8 cellular contexts compared by ENCODE assay signal in the genomic region with DNA sequence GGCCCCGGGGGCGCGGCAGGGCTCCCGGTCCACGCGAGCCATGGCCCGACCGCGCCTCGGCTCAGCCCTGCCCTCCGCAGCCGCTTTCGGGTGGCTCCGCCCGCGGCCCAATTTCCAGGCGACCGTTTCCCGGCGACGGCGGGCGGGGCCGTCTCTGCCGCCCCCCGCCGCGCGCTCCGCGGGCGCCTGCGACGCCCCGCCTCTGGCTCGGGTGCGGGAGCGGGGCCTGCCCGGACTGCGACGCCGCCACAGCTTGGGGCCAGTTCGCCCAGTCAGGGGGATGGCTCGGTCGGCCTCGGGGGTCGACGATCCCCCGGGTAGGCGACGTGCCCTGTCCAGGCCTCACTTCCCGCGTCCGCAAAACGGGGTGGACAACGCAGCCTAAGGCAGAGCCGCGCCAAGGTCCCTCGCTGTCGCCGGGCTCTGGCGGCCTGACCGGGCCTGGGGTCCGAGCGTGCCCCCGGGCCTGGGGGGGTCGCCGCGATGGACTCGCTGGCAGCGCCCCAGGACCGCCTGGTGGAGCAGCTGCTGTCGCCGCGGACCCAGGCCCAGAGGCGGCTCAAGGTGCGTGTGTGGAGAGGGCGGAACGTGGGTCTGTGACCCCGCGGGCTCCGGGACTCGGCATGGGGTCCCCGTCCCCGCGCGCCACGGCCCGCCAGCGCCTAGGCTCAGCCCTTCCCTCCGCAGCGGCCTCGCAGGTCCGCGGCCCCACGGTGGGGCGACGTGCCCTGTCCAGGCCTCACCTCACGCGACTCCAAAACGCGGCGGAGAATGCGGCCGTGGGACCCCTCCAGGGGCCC.
A peak's percentile ranks its signal among the peaks of the same experiment; 100 is the strongest.
DNase-seq lines count a peak whose midpoint lies in the region; ATAC-seq and TF ChIP-seq lines count a peak whose summit lies in the region.

No MANE protein-coding gene starts in this region.

- H3K9me3 ChIP-seq in mucosa of stomach (ENCODE audit: control insufficient read depth, low read length) = no peaks in the 10 kb centered on the region

- peak; percentile 9 for ATAC-seq in HG03432 (IDR thresholded peaks at IDR 0.05; ENCODE audit: unreplicated experiment)

- H3K4me3 ChIP-seq in mucosa of stomach (ENCODE audit: low read length) = peak overlapping the region; percentile 2

- no peaks in the 10 kb centered on the region for H3K36me3 ChIP-seq in mucosa of stomach (ENCODE audit: control insufficient read depth, insufficient read depth, low read length)

- no peak for DNase-seq in NCI-H524 (lab: John Stamatoyannopoulos, UW)
- no peak for DNase-seq in SIG-M5 (lab: John Stamatoyannopoulos, UW)
- no peak for DNase-seq in NOMO-1 treated with dmso at 0.1 percent for 144 hours (lab: John Stamatoyannopoulos, UW; ENCODE audit: unreplicated experiment)
- DNase-seq in AG08396 (ENCODE audit: low spot score) = no peak

- peak overlapping the region; percentile 39 for H3K9ac ChIP-seq in mucosa of stomach (ENCODE audit: low read length)

- H3K27me3 ChIP-seq in mucosa of stomach (ENCODE audit: control insufficient read depth, insufficient read depth, low read length) = peaks cover 74% of the 10 kb centered on the region

- peak overlapping the region; percentile 72 for H3K27ac ChIP-seq in C4-2B
- peak overlapping the region; percentile 72 for H3K27ac ChIP-seq in cingulate gyrus (ENCODE audit: low read depth, low read length)

- peak; percentile 86 for TF ChIP-seq CTCF in C4-2B (conservative IDR thresholded peaks at IDR 0.05)

- H3K4me1 ChIP-seq in mucosa of stomach (ENCODE audit: control insufficient read depth, insufficient read depth, low read length) = peaks cover 24% of the 10 kb centered on the region
